1 cellular context compared by ENCODE assay signal in genomic region chr17:44044092-44044491, GRCh38.
TF ChIP-seq lines count a peak whose summit lies in the region.

No MANE protein-coding gene starts in this region.

TF ChIP-seq in endothelial cell of umbilical vein, 7 proteins besides CTCF, POLR2A, EP300 and RAD21:
- no peak for TF ChIP-seq FOS (IDR thresholded peaks at IDR 0.05; ENCODE audit: borderline replicate concordance, insufficient read depth, low read length)
- no peak for TF ChIP-seq POLR2AphosphoS5 (IDR thresholded peaks at IDR 0.05; ENCODE audit: insufficient read depth, low read depth, low read length)
- TF ChIP-seq JUN (IDR thresholded peaks at IDR 0.05; ENCODE audit: borderline replicate concordance, insufficient read depth, insufficient read length, low read depth): no peak
TF ChIP-seq in endothelial cell of umbilical vein: peak in this region for 0.
